ENCODE assay signal across 23 cellular contexts in genomic region chr5:65989115-65989514, GRCh38.
DNase-seq lines count a peak whose midpoint lies in the region; ATAC-seq and TF ChIP-seq lines count a peak whose summit lies in the region.
"Had no signal": no experiment of that assay in that cellular context is flagged by ENCODE, and none has a peak within 500 bp of the region (broad histone marks: within the 10 kb centered on the region; RNA-seq: fewer than 3 reads in every experiment).

No MANE protein-coding gene starts in this region.

- H3K9me3 Mint-ChIP-seq in activated naive CD8-positive, alpha-beta T cell (ENCODE audit: low read depth) = no peaks in the 10 kb centered on the region
- H3K9me3 Mint-ChIP-seq in activated naive CD8-positive, alpha-beta T cell treated with anti-CD3 and anti-CD28 coated beads for 36 hours = no peaks in the 10 kb centered on the region
- H3K9me3 Mint-ChIP-seq in T-cell = no peaks in the 10 kb centered on the region
- H3K9me3 Mint-ChIP-seq in stimulated activated effector memory CD8-positive, alpha-beta T cell treated with anti-CD3 and anti-CD28 coated beads, Interleukin-12 subunit alpha, Interleukin-12 subunit beta, amount 100 ng/mL, for 72 hours = no peaks in the 10 kb centered on the region
- H3K9me3 Mint-ChIP-seq: activated naive CD4-positive, alpha-beta T cell treated with anti-CD3 and anti-CD28 coated beads, Interleukin-2, amount 10 ng/mL, durations not matched to agents 7 days and 5 days; stimulated activated memory B cell treated with anti-CD40 and anti-IgM and Interleukin-4, amounts not matched to agents 10 μg/mL and 1 μg/mL and 100 μg/mL, for 72 hours had no signal

- H3K4me3 Mint-ChIP-seq in activated naive CD8-positive, alpha-beta T cell = no peak overlapping the region
- H3K4me3 Mint-ChIP-seq in activated naive CD8-positive, alpha-beta T cell treated with anti-CD3 and anti-CD28 coated beads for 36 hours = no peak overlapping the region
- H3K4me3 Mint-ChIP-seq in T-cell = no peak overlapping the region
- no peak overlapping the region for H3K4me3 Mint-ChIP-seq in stimulated activated effector memory CD8-positive, alpha-beta T cell treated with anti-CD3 and anti-CD28 coated beads, Interleukin-12 subunit alpha, Interleukin-12 subunit beta, amount 100 ng/mL, for 72 hours
- H3K4me3 Mint-ChIP-seq: activated naive CD4-positive, alpha-beta T cell treated with anti-CD3 and anti-CD28 coated beads, Interleukin-2, amount 10 ng/mL, durations not matched to agents 7 days and 5 days; stimulated activated memory B cell treated with anti-CD40 and anti-IgM and Interleukin-4, amounts not matched to agents 10 μg/mL and 1 μg/mL and 100 μg/mL, for 72 hours had no signal

- no peak for DNase-seq in activated naive CD8-positive, alpha-beta T cell treated with anti-CD3 and anti-CD28 coated beads for 36 hours
- no peak for DNase-seq in T-cell
- peak; percentile 62 to 83 for DNase-seq in erythroblast (lab: John Stamatoyannopoulos, UW)
- DNase-seq in stimulated activated effector memory CD8-positive, alpha-beta T cell treated with anti-CD3 and anti-CD28 coated beads, Interleukin-12 subunit alpha, Interleukin-12 subunit beta, amount 100 ng/mL, for 72 hours (ENCODE audit: low spot score in 2 of 2) = no peak
- DNase-seq in SKM-1 (lab: John Stamatoyannopoulos, UW; ENCODE audit: unreplicated experiment) = no peak
- DNase-seq in NCI-H1048 (lab: John Stamatoyannopoulos, UW) = no peak
- DNase-seq in SW480 (ENCODE audit: low spot score) = no peak
- DNase-seq: ACHN; activated CD4-positive, alpha-beta T cell treated with anti-CD3 and anti-CD28 coated beads, Interleukin-2, amount 50 U/mL, for 4 hours; activated naive CD4-positive, alpha-beta T cell treated with anti-CD3 and anti-CD28 coated beads, Interleukin-2, amount 10 ng/mL, durations not matched to agents 7 days and 5 days; DND-41; dorsolateral prefrontal cortex; hypothalamus; NCI-H1105; NCI-H2081 treated with DMSO at 0.1 percent for 48 hours; NCI-H446; SHP77 treated with DMSO at 0.1 percent for 48 hours; small intestine; stimulated activated CD4-positive, alpha-beta T cell treated with anti-CD3 and anti-CD28 coated beads, Interleukin-2, amount 100 ng/mL, for 24 hours; WERI-Rb-1 had no signal

- H3K27ac Mint-ChIP-seq in activated naive CD8-positive, alpha-beta T cell = peak overlapping the region; percentile 35
- no peak overlapping the region for H3K27ac Mint-ChIP-seq in activated naive CD8-positive, alpha-beta T cell treated with anti-CD3 and anti-CD28 coated beads for 36 hours
- H3K27ac Mint-ChIP-seq in T-cell = peak overlapping the region; percentile 1 to 38
- peak overlapping the region; percentile 71 for H3K27ac Mint-ChIP-seq in stimulated activated effector memory CD8-positive, alpha-beta T cell treated with anti-CD3 and anti-CD28 coated beads, Interleukin-12 subunit alpha, Interleukin-12 subunit beta, amount 100 ng/mL, for 72 hours
- H3K27ac Mint-ChIP-seq: activated naive CD4-positive, alpha-beta T cell treated with anti-CD3 and anti-CD28 coated beads, Interleukin-2, amount 10 ng/mL, durations not matched to agents 7 days and 5 days; stimulated activated memory B cell treated with anti-CD40 and anti-IgM and Interleukin-4, amounts not matched to agents 10 μg/mL and 1 μg/mL and 100 μg/mL, for 72 hours had no signal

- no peaks in the 10 kb centered on the region for H3K27me3 Mint-ChIP-seq in activated naive CD8-positive, alpha-beta T cell
- no peaks in the 10 kb centered on the region for H3K27me3 Mint-ChIP-seq in activated naive CD8-positive, alpha-beta T cell treated with anti-CD3 and anti-CD28 coated beads for 36 hours
- no peaks in the 10 kb centered on the region for H3K27me3 Mint-ChIP-seq in T-cell
- H3K27me3 Mint-ChIP-seq: activated naive CD4-positive, alpha-beta T cell treated with anti-CD3 and anti-CD28 coated beads, Interleukin-2, amount 10 ng/mL, durations not matched to agents 7 days and 5 days; stimulated activated memory B cell treated with anti-CD40 and anti-IgM and Interleukin-4, amounts not matched to agents 10 μg/mL and 1 μg/mL and 100 μg/mL, for 72 hours had no signal

- peaks cover 36% of the 10 kb centered on the region for H3K4me1 Mint-ChIP-seq in activated naive CD8-positive, alpha-beta T cell (ENCODE audit: low read depth)
- peaks cover 28% of the 10 kb centered on the region for H3K4me1 Mint-ChIP-seq in activated naive CD8-positive, alpha-beta T cell treated with anti-CD3 and anti-CD28 coated beads for 36 hours
- peaks cover 48 to 53% (median 50%) of the 10 kb centered on the region in 3 donors for H3K4me1 Mint-ChIP-seq in T-cell
- H3K4me1 Mint-ChIP-seq in stimulated activated effector memory CD8-positive, alpha-beta T cell treated with anti-CD3 and anti-CD28 coated beads, Interleukin-12 subunit alpha, Interleukin-12 subunit beta, amount 100 ng/mL, for 72 hours = peaks cover 33% of the 10 kb centered on the region

- peaks cover 8% of the 10 kb centered on the region for H3K36me3 Mint-ChIP-seq in activated naive CD8-positive, alpha-beta T cell
- H3K36me3 Mint-ChIP-seq in activated naive CD8-positive, alpha-beta T cell treated with anti-CD3 and anti-CD28 coated beads for 36 hours = peaks cover 12% of the 10 kb centered on the region
- peaks cover 17% of the 10 kb centered on the region for H3K36me3 Mint-ChIP-seq in T-cell
- H3K36me3 Mint-ChIP-seq in stimulated activated effector memory CD8-positive, alpha-beta T cell treated with anti-CD3 and anti-CD28 coated beads, Interleukin-12 subunit alpha, Interleukin-12 subunit beta, amount 100 ng/mL, for 72 hours = peaks cover 28% of the 10 kb centered on the region

- POLR2A ChIA-PET in T-cell (lab: Charles Lee) = interaction anchor here in 1 of 2 donors (0.6 kb wide), 2 partner anchors 27 to 54 kb away, joined by 3 read pairs; no protein-coding TSS in a partner anchor

- TF ChIP-seq POLR2A in erythroblast (IDR thresholded peaks at IDR 0.05; ENCODE audit: low read length) = no peak

- ATAC-seq in T-cell (replicated peaks in 1 of 4) = no peak
- ATAC-seq in stimulated activated effector memory CD8-positive, alpha-beta T cell treated with anti-CD3 and anti-CD28 coated beads, Interleukin-12 subunit alpha, Interleukin-12 subunit beta, amount 100 ng/mL, for 72 hours = no peak
- ATAC-seq: HCT116; stimulated activated memory B cell treated with anti-CD40 and anti-IgM and Interleukin-4, amounts not matched to agents 10 μg/mL and 1 μg/mL and 100 μg/mL, for 72 hours had no signal

- CTCF ChIA-PET in T-cell (lab: Charles Lee) = interaction anchor here in 1 of 2 donors (0.6 to 1.0 kb wide), 2 partner anchors 22 to 238 kb away, joined by 3 to 4 read pairs; no protein-coding TSS in a partner anchor

Comparison
In these comparisons a context has a peak if more than half of its experiments do, and no peak if none do; other contexts are left out.
1. DNase-seq: peak in erythroblast (2 of 2); none in activated naive CD8-positive, alpha-beta T cell treated with anti-CD3 and anti-CD28 coated beads for 36 hours (single experiment), T-cell (0 of 34), stimulated activated effector memory CD8-positive, alpha-beta T cell treated with anti-CD3 and anti-CD28 coated beads, Interleukin-12 subunit alpha, Interleukin-12 subunit beta, amount 100 ng/mL, for 72 hours (0 of 2), SKM-1 (single experiment), NCI-H1048 (single experiment) and SW480 (single experiment).